23 cellular contexts compared by ENCODE assay signal in genomic region chr5:166907314-166907713, GRCh38.
A peak's percentile ranks its signal among the peaks of the same experiment; 100 is the strongest.
DNase-seq lines count a peak whose midpoint lies in the region; FAIRE-seq and TF ChIP-seq lines count a peak whose summit lies in the region.
"Had no signal": no experiment of that assay in that cellular context is flagged by ENCODE, and none has a peak within 500 bp of the region (broad histone marks: within the 10 kb centered on the region; RNA-seq: fewer than 3 reads in every experiment).

No MANE protein-coding gene starts in this region.

- in situ Hi-C loops in astrocyte of the spinal cord (cut with HindIII; ENCODE audit: low sequenced_read_pairs), result no loop called here

- peak; percentile 47 for DNase-seq in HTR-8/SVneo (ENCODE audit: insufficient read length, low spot score)
- peak; percentile 43 for DNase-seq in astrocyte of the spinal cord (ENCODE audit: low read depth, low spot score)
- peak; percentile 25 for DNase-seq in fibroblast of villous mesenchyme (ENCODE audit: low read depth)
- peak; percentile 30 for DNase-seq in urothelium cell line (ENCODE audit: low spot score)
- DNase-seq in occipital lobe (lab: John Stamatoyannopoulos, UW), result no peak
- DNase-seq in medulla oblongata (ENCODE audit: extremely low spot score), result no peak
- DNase-seq in RKO (ENCODE audit: low spot score), result no peak
- DNase-seq: activated CD8-positive, alpha-beta T cell treated with anti-CD3 and anti-CD28 coated beads, Interleukin-2, amount 10 ng/mL, durations not matched to agents 7 days and 5 days; activated naive CD4-positive, alpha-beta T cell treated with anti-CD3 and anti-CD28 coated beads, Interleukin-2, amount 10 ng/mL, durations not matched to agents 7 days and 5 days; activated T-cell treated with anti-CD3 and anti-CD28 coated beads, Interleukin-2, amount 50 U/mL, for 1 hour; COR-L47; cortex of kidney; Kasumi-1; left colon; NCI-H1092; NCI-H2029; nephron progenitor cell; small intestine; stimulated activated CD4-positive, alpha-beta T cell treated with anti-CD3 and anti-CD28 coated beads, Interleukin-2, amount 100 ng/mL, for 48 hours; T-helper 9 cell had no signal

- no peak overlapping the region for H3K4me3 ChIP-seq in astrocyte of the spinal cord (ENCODE audit: low read depth, low read length)
- H3K4me3 ChIP-seq in fibroblast of villous mesenchyme (ENCODE audit: low read depth, low read length), result no peak overlapping the region
- H3K4me3 ChIP-seq: ascending aorta, prostate gland, tibial nerve had no signal

- no peak for TF ChIP-seq CTCF in astrocyte of the spinal cord (IDR thresholded peaks at IDR 0.05; ENCODE audit: low read depth, low read length)
- no peak for TF ChIP-seq CTCF in fibroblast of villous mesenchyme (IDR thresholded peaks at IDR 0.05; ENCODE audit: insufficient read depth, low read depth, low read length)

- no peak for FAIRE-seq in HTR-8/SVneo (lab: Jason Lieb, UNC)
- FAIRE-seq in urothelium cell line (lab: Jason Lieb, UNC), result no peak
- FAIRE-seq: small intestine had no signal

Comparison
In these comparisons a context has a peak if more than half of its experiments do, and no peak if none do; other contexts are left out.
1. DNase-seq: peak in HTR-8/SVneo (single experiment), astrocyte of the spinal cord (single experiment), fibroblast of villous mesenchyme (single experiment) and urothelium cell line (single experiment); none in occipital lobe (single experiment), medulla oblongata (single experiment) and RKO (single experiment).